Comparison of ENCODE assay signal across 1 cellular context in the genomic region with DNA sequence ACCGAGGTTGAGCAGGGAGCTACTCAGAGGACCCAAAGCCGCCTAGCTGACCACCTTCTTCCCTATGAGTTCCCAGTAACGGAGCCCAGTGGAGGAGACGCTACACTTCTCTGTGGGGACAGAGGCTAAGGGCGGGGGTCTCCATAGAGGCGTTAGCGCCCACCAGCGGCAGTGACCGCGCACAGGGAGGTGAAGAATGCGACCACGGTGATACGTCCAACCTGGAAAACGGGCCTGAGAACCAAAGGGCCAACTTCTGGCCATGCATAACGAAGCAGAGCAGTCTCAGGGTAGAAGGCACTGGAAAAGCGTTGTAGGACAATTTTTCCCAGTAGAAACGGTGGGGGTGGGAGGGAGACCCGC.
TF ChIP-seq lines count a peak whose summit lies in the region.

No MANE protein-coding gene starts in this region.

TF ChIP-seq in liver, 16 proteins besides CTCF, POLR2A, EP300 and RAD21 (continued from another document):
- TF ChIP-seq ZBTB33 (IDR thresholded peaks at IDR 0.05) (no peak), FOXA2 (IDR thresholded peaks at IDR 0.05) (no peak), MAX (IDR thresholded peaks at IDR 0.05) (no peak), NR2F2 (IDR thresholded peaks at IDR 0.05) (no peak), YY1 (IDR thresholded peaks at IDR 0.05) (no peak)
- TF ChIP-seq, protein P1, sequence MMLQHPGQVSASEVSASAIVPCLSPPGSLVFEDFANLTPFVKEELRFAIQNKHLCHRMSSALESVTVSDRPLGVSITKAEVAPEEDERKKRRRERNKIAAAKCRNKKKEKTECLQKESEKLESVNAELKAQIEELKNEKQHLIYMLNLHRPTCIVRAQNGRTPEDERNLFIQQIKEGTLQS (IDR thresholded peaks at IDR 0.05) = no peak
